ENCODE assay signal across 1 cellular context in the genomic region with DNA sequence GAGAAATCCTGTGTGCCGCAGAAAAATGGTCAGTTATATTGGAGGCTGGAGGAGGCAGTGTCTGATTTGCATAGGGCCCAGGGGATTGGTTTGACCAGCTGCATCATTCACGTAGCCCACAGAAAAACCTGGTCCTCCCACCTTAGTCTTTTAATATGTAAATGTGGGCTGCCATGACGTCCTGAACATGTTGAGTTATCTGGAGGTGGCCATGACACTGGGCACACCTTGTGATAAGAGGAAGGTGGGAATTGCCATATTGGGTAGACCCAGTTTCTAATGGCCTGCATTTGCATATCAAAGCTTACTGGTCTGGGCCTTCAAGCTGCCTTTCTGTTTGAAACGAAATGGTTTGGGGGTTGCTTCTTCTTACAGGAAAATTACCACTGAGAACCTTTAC.
TF ChIP-seq lines count a peak whose summit lies in the region.

No MANE protein-coding gene starts in this region.

TF ChIP-seq in GM23338, 12 proteins besides CTCF, POLR2A, EP300 and RAD21 (continued from another document):
- TF ChIP-seq ZNF462 (CRISPR knock-in tag; IDR thresholded peaks at IDR 0.05), result no peak
- no peak for TF ChIP-seq ETS1 (IDR thresholded peaks at IDR 0.05)
